ENCODE assay signal across 10 cellular contexts in the genomic region with DNA sequence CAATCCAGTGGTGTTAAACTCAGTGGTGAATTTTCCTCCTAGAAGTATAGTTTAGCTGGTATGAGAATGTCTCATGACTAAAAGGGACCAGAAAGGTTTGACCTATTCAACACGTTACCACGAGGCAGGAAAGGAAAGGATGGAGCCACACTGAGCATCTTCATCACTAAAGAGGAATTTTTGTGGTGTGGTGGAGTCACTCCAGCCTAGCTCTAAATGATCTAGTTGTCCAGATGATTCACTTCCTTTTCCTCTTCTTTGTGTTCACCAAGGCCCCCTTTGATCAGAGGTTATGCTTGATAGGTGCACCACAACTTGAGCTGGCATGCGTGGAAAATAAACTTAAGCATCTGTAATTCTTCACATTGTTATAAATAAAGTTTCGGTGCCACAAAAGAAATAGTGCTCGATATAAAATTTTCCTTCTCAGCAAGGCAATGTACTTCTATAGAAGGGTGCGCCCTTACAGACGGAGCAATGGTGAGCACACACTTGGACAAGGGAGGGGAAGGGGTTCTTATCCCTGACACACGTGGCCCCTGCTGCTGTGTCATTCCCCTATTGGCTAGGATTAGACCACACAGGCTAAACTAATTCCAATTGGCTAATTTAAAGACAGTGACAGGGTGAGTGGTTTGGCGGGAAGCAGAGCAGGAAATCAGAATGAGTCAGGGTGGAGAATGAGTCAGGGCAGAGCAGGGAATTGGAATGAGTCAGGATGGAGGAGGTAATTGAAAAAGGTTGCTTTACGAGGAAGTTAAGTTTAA.
A peak's percentile ranks its signal among the peaks of the same experiment; 100 is the strongest.
DNase-seq lines count a peak whose midpoint lies in the region; ATAC-seq and TF ChIP-seq lines count a peak whose summit lies in the region.
"Had no signal": no experiment of that assay in that cellular context is flagged by ENCODE, and none has a peak within 500 bp of the region (broad histone marks: within the 10 kb centered on the region; RNA-seq: fewer than 3 reads in every experiment).

No MANE protein-coding gene starts in this region.

- no peak overlapping the region for H3K4me3 ChIP-seq in hepatocyte
- H3K4me3 ChIP-seq: HAP-1 had no signal

- H3K4me1 ChIP-seq in hepatocyte (ENCODE audit: insufficient read depth), result peaks cover 8% of the 10 kb centered on the region
- H3K4me1 ChIP-seq: HAP-1 had no signal

- H3K79me2 ChIP-seq in hepatocyte, result no peaks in the 10 kb centered on the region

- H3K9me2 ChIP-seq in hepatocyte (replicated peaks; ENCODE audit: insufficient read depth), result no peaks in the 10 kb centered on the region

- H3K27ac ChIP-seq in hepatocyte, result peak overlapping the region; percentile 59

- ATAC-seq in HG03432 (IDR thresholded peaks at IDR 0.05; ENCODE audit: unreplicated experiment), result no peak

- no peaks in the 10 kb centered on the region for H3K36me3 ChIP-seq in hepatocyte (replicated peaks; ENCODE audit: insufficient read depth, low read depth)
- H3K36me3 ChIP-seq: HAP-1 had no signal

- H2AFZ ChIP-seq in hepatocyte, result no peak overlapping the region

- WGBS in hepatocyte (ENCODE audit: low lambda C conversion rate, missing lambda C conversion rate), result 71% methylated on average over 10 of the region's 10 CpGs

- TF ChIP-seq POLR2A in erythroblast (IDR thresholded peaks at IDR 0.05; ENCODE audit: low read length), result no peak

- no peak overlapping the region for H3K4me2 ChIP-seq in hepatocyte

- TF ChIP-seq CTCF in hepatocyte (IDR thresholded peaks at IDR 0.05; ENCODE audit: poor library complexity), result no peak

- DNase-seq in AG20443 (ENCODE audit: low spot score) (peak; percentile 63), HT-29 (ENCODE audit: low spot score) (peak; percentile 2), hepatocyte (ENCODE audit: low spot score) (peak; percentile 68), RPMI8226 (no peak), erythroblast (lab: John Stamatoyannopoulos, UW) (no peak), NCI-H2107 treated with DMSO at 0.1 percent for 48 hours (lab: John Stamatoyannopoulos, UW; ENCODE audit: unreplicated experiment) (no peak)
- DNase-seq in activated T-cell treated with anti-CD3 and anti-CD28 coated beads, Interleukin-2, amount 50 U/mL, for 48 hours, result peak; percentile 22 to 33
- DNase-seq: NCI-H1092 had no signal

- H3K9me3 ChIP-seq in hepatocyte (ENCODE audit: low read depth), result no peaks in the 10 kb centered on the region
- H3K9me3 ChIP-seq: HAP-1 had no signal

- no peaks in the 10 kb centered on the region for H4K20me1 ChIP-seq in hepatocyte (ENCODE audit: insufficient read depth, poor library complexity, severe bottlenecking)

- no peaks in the 10 kb centered on the region for H3K27me3 ChIP-seq in hepatocyte

Comparison
In these comparisons a context has a peak if more than half of its experiments do, and no peak if none do; other contexts are left out.
1. DNase-seq: peak in AG20443 (single experiment), HT-29 (single experiment), activated T-cell treated with anti-CD3 and anti-CD28 coated beads, Interleukin-2, amount 50 U/mL, for 48 hours (2 of 2) and hepatocyte (single experiment); none in RPMI8226 (single experiment), erythroblast (0 of 2) and NCI-H2107 treated with DMSO at 0.1 percent for 48 hours (single experiment).